In the genomic region with DNA sequence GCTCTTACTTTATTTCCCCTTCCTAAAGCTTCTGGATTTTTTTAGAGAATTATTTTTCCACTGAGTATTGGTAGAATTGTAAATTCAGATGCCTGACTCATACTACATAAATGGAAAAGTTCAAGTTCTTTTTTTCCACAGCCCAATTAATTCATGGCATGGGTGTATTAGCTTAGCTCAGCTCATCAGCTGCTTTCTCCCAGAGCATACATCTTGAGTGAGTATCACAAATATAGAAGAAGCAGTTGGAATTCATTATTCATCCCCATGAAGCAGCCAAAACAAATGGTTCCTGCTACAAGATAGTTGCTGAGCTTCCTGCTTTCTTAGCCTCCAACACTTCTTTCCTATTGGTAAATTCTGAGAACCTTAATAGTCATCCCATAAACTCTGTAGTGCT, we compare ENCODE assay signal across 17 cellular contexts.
DNase-seq lines count a peak whose midpoint lies in the region; ATAC-seq and TF ChIP-seq lines count a peak whose summit lies in the region.
"Had no signal": no experiment of that assay in that cellular context is flagged by ENCODE, and none has a peak within 500 bp of the region (broad histone marks: within the 10 kb centered on the region; RNA-seq: fewer than 3 reads in every experiment).

No MANE protein-coding gene starts in this region.

- peak; percentile 73 for DNase-seq in IMR-90
- DNase-seq in caudate nucleus (lab: John Stamatoyannopoulos, UW) = peak in 6 of 61 donors; percentile 0 to 65 (median 30)
- DNase-seq in inferior parietal cortex (ENCODE audit: extremely low spot score) = peak; percentile 22
- peak; percentile 40 for DNase-seq in skeletal muscle cell (ENCODE audit: low read depth)
- no peak for DNase-seq in NCI-H1048 (lab: John Stamatoyannopoulos, UW)
- DNase-seq in body of pancreas = no peak
- DNase-seq in NCI-H774 (lab: John Stamatoyannopoulos, UW) = no peak
- no peak for DNase-seq in NCI-H2029 treated with DMSO at 0.1 percent for 48 hours (lab: John Stamatoyannopoulos, UW)
- DNase-seq: CD4-positive, alpha-beta T cell; DMS79; HCEC 1CT; NCI-H1417 treated with DMSO at 0.1 percent for 48 hours; NCI-H1930; NCI-H2171; NCI-H748 treated with DMSO at 0.1 percent for 48 hours; PC-3 had no signal

- no peak overlapping the region for H2AK5ac ChIP-seq in IMR-90 (ENCODE audit: low read depth, low read length)

- H3K4me3 ChIP-seq in IMR-90 (ENCODE audit: insufficient read depth, low read depth, low read length) (no peak overlapping the region), skeletal muscle cell (ENCODE audit: low read depth, low read length) (no peak overlapping the region), body of pancreas (no peak overlapping the region)

- H2AK9ac ChIP-seq in IMR-90 (replicated peaks; ENCODE audit: low read depth, low read length, poor library complexity) = no peak overlapping the region

- TF ChIP-seq POLR2A in IMR-90 (IDR thresholded peaks at IDR 0.05; ENCODE audit: low read depth, low read length) = no peak
- no peak for TF ChIP-seq POLR2A in body of pancreas (IDR thresholded peaks at IDR 0.05)

- no peak overlapping the region for H4K91ac ChIP-seq in IMR-90 (ENCODE audit: insufficient read depth, low read depth, low read length)

- CTCF ChIA-PET in IMR-90 (lab: Yijun Ruan, JAX) = no interaction called here

- no peak overlapping the region for H3K18ac ChIP-seq in IMR-90 (ENCODE audit: low read depth, low read length)

- H3K27me3 ChIP-seq in IMR-90 (ENCODE audit: control insufficient read depth, insufficient read depth, low read length) (no peaks in the 10 kb centered on the region), body of pancreas (no peaks in the 10 kb centered on the region)

- H2BK120ac ChIP-seq in IMR-90 (ENCODE audit: low read depth, low read length) = no peak overlapping the region

- no peaks in the 10 kb centered on the region for H3K79me1 ChIP-seq in IMR-90 (ENCODE audit: low read depth in 1 of 2, low read length in 2 of 2)

- no TSS peak for BruUV-seq in IMR-90 (replicated peaks; lab: Mats Ljungman, UMichigan)

- ATAC-seq in IMR-90 (ENCODE audit: low read depth) = peak; percentile 68
- ATAC-seq in body of pancreas = no peak
- ATAC-seq: PC-3 had no signal

- H2BK15ac ChIP-seq in IMR-90 (ENCODE audit: low read depth, low read length) = no peak overlapping the region; the same call in 2 of the 3 replicates

- H3K14ac ChIP-seq in IMR-90 (replicated peaks; ENCODE audit: low read depth, low read length) = no peak overlapping the region

- no peak overlapping the region for H3K9ac ChIP-seq in IMR-90 (ENCODE audit: low read depth, low read length)

- H4K8ac ChIP-seq in IMR-90 (ENCODE audit: low read depth in 2 of 2, low read length in 2 of 2) = no peak overlapping the region

- H2BK20ac ChIP-seq in IMR-90 (ENCODE audit: low read depth, low read length) = no peak overlapping the region

- H3K4me2 ChIP-seq in IMR-90 (ENCODE audit: low read depth, low read length) = no peak overlapping the region

- H3K27ac ChIP-seq in IMR-90 (ENCODE audit: insufficient read depth, low read length) = no peak overlapping the region
- H3K27ac ChIP-seq in caudate nucleus (ENCODE audit: low read depth, low read length) = peak overlapping the region; percentile 52
- H3K27ac ChIP-seq in body of pancreas = no peak overlapping the region
- H3K27ac ChIP-seq: RWPE1 had no signal

- H3K4me1 ChIP-seq in IMR-90 (ENCODE audit: control insufficient read depth, insufficient read depth, low read length) (peaks cover 4% of the 10 kb centered on the region; the same call in 1 of the 2 replicates), body of pancreas (no peaks in the 10 kb centered on the region)

- H2AFZ ChIP-seq in IMR-90 (replicated peaks; ENCODE audit: low read length, poor library complexity) = no peak overlapping the region

- no peaks in the 10 kb centered on the region for H3K9me1 ChIP-seq in IMR-90 (ENCODE audit: insufficient read depth, low read length)

- H3K23ac ChIP-seq in IMR-90 (ENCODE audit: low read depth, low read length) = no peak overlapping the region

- no peak overlapping the region for H3K4ac ChIP-seq in IMR-90 (ENCODE audit: low read depth, low read length)

- H3K36me3 ChIP-seq in IMR-90 (ENCODE audit: control insufficient read depth, insufficient read depth, low read length) (no peaks in the 10 kb centered on the region), body of pancreas (replicated peaks in 1 of 2; ENCODE audit: insufficient read depth in 1 of 2, low read depth in 2 of 2) (no peaks in the 10 kb centered on the region)

- TF ChIP-seq CTCF in IMR-90 (conservative IDR thresholded peaks at IDR 0.05; ENCODE audit: low read depth, low read length) (no peak), body of pancreas (IDR thresholded peaks at IDR 0.05) (no peak)

- H4K20me1 ChIP-seq in IMR-90 (ENCODE audit: insufficient read depth, low read length) = no peaks in the 10 kb centered on the region

- in situ Hi-C loops in IMR-90 (cut with MboI; ENCODE audit: low sequenced_read_pairs) = no loop called here

- POLR2A ChIA-PET in IMR-90 (lab: Charles Lee; ENCODE audit: unreplicated experiment) = no interaction called here

- no peak for TF ChIP-seq RAD21 in IMR-90 (IDR thresholded peaks at IDR 0.05; ENCODE audit: low read length)

- H4K5ac ChIP-seq in IMR-90 (ENCODE audit: low read depth, low read length) = no peak overlapping the region

- dilution Hi-C loops in IMR-90 (cut with HindIII; ENCODE audit: low sequenced_read_pairs, unreplicated experiment) = no loop called here

- no peaks in the 10 kb centered on the region for H3K9me3 ChIP-seq in IMR-90 (ENCODE audit: control insufficient read depth, insufficient read depth, low read length)
- no peaks in the 10 kb centered on the region for H3K9me3 ChIP-seq in body of pancreas

- H2BK5ac ChIP-seq in IMR-90 (ENCODE audit: low read depth, low read length, poor library complexity, severe bottlenecking) = no peak overlapping the region

- H3K56ac ChIP-seq in IMR-90 (ENCODE audit: extremely low read depth, insufficient read depth, low read length) = no peak overlapping the region

- intact Hi-C loops in IMR-90 (cut with micrococcal nuclease) (no loop called here), body of pancreas (cut with DNase I) (no loop called here)

TF ChIP-seq in IMR-90, 13 proteins besides CTCF, POLR2A, EP300 and RAD21:
- no peak for TF ChIP-seq SMC3 (IDR thresholded peaks at IDR 0.05; ENCODE audit: low read depth, low read length)
TF ChIP-seq in IMR-90: peak in this region for 0.

Comparison
In these comparisons a context has a peak if more than half of its experiments do, and no peak if none do; other contexts are left out.
1. DNase-seq: peak in IMR-90 (single experiment), inferior parietal cortex (single experiment) and skeletal muscle cell (single experiment); none in NCI-H1048 (single experiment), body of pancreas (0 of 4), NCI-H774 (single experiment) and NCI-H2029 treated with DMSO at 0.1 percent for 48 hours (single experiment).